Comparison of ENCODE assay signal across 10 cellular contexts in genomic region chr6:15936503-15936902, GRCh38.
DNase-seq lines count a peak whose midpoint lies in the region; ATAC-seq lines count a peak whose summit lies in the region.
"Had no signal": no experiment of that assay in that cellular context is flagged by ENCODE, and none has a peak within 500 bp of the region (broad histone marks: within the 10 kb centered on the region; RNA-seq: fewer than 3 reads in every experiment).

No MANE protein-coding gene starts in this region.

- ATAC-seq in GM19328 (IDR thresholded peaks at IDR 0.05; ENCODE audit: unreplicated experiment) = peak; percentile 77
- peak; percentile 83 for ATAC-seq in HG03066 (IDR thresholded peaks at IDR 0.05; ENCODE audit: low read depth, unreplicated experiment)
- ATAC-seq in GM19324 (IDR thresholded peaks at IDR 0.05; ENCODE audit: low FRiP score, unreplicated experiment) = no peak

- DNase-seq in GDM1 (lab: John Stamatoyannopoulos, UW) (peak; percentile 40), NOMO-1 treated with DMSO at 0.1 percent for 48 hours (lab: John Stamatoyannopoulos, UW; ENCODE audit: unreplicated experiment) (peak; percentile 86), DMS79 (lab: John Stamatoyannopoulos, UW) (no peak), NCI-H1092 treated with DMSO at 0.1 percent for 48 hours (lab: John Stamatoyannopoulos, UW) (no peak)
- DNase-seq in stimulated activated naive CD4-positive, alpha-beta T cell treated with Interleukin-2 at 50 U/mL for 16 hours (lab: John Stamatoyannopoulos, UW) = no peak
- DNase-seq: CD4-positive, alpha-beta T cell; glutamatergic neuron had no signal

Comparison
In these comparisons a context has a peak if more than half of its experiments do, and no peak if none do; other contexts are left out.
1. DNase-seq: peak in GDM1 (single experiment) and NOMO-1 treated with DMSO at 0.1 percent for 48 hours (single experiment); none in DMS79 (single experiment), stimulated activated naive CD4-positive, alpha-beta T cell treated with Interleukin-2 at 50 U/mL for 16 hours (single experiment) and NCI-H1092 treated with DMSO at 0.1 percent for 48 hours (single experiment).